In the genomic region with DNA sequence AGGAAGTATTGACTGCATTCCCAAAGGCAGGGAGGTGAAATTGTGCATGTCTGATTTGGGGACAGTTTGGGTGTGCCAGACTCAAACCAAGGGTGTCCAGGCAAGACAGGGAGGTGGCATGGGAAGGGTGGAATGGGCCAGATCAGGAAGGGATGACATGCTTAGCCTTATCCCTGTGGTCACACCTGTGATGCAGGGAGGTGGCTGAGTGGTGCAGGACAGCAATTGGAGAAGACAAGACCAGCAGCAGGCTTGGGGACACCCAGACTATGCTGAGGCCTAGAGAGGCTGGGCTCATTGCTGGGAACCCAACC, we compare ENCODE assay signal across 1 cellular context.
TF ChIP-seq lines count a peak whose summit lies in the region.

No MANE protein-coding gene starts in this region.

TF ChIP-seq in neural cell, 6 proteins besides CTCF, POLR2A, EP300 and RAD21 (continued from another document):
- TF ChIP-seq, protein P1, sequence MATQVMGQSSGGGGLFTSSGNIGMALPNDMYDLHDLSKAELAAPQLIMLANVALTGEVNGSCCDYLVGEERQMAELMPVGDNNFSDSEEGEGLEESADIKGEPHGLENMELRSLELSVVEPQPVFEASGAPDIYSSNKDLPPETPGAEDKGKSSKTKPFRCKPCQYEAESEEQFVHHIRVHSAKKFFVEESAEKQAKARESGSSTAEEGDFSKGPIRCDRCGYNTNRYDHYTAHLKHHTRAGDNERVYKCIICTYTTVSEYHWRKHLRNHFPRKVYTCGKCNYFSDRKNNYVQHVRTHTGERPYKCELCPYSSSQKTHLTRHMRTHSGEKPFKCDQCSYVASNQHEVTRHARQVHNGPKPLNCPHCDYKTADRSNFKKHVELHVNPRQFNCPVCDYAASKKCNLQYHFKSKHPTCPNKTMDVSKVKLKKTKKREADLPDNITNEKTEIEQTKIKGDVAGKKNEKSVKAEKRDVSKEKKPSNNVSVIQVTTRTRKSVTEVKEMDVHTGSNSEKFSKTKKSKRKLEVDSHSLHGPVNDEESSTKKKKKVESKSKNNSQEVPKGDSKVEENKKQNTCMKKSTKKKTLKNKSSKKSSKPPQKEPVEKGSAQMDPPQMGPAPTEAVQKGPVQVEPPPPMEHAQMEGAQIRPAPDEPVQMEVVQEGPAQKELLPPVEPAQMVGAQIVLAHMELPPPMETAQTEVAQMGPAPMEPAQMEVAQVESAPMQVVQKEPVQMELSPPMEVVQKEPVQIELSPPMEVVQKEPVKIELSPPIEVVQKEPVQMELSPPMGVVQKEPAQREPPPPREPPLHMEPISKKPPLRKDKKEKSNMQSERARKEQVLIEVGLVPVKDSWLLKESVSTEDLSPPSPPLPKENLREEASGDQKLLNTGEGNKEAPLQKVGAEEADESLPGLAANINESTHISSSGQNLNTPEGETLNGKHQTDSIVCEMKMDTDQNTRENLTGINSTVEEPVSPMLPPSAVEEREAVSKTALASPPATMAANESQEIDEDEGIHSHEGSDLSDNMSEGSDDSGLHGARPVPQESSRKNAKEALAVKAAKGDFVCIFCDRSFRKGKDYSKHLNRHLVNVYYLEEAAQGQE (IDR thresholded peaks at IDR 0.05; ENCODE audit: borderline replicate concordance), result no peak
- no peak for TF ChIP-seq SMC3 (conservative IDR thresholded peaks at IDR 0.05; ENCODE audit: poor library complexity)
